In genomic region chr7:234712-235553, GRCh38 we compare ENCODE assay signal across 1 cellular context.
TF ChIP-seq lines count a peak whose summit lies in the region.

No MANE protein-coding gene starts in this region.

TF ChIP-seq in HepG2, 621 proteins besides CTCF, POLR2A, EP300 and RAD21 (continued from another document and continues in another):
- TF ChIP-seq, protein P1, sequence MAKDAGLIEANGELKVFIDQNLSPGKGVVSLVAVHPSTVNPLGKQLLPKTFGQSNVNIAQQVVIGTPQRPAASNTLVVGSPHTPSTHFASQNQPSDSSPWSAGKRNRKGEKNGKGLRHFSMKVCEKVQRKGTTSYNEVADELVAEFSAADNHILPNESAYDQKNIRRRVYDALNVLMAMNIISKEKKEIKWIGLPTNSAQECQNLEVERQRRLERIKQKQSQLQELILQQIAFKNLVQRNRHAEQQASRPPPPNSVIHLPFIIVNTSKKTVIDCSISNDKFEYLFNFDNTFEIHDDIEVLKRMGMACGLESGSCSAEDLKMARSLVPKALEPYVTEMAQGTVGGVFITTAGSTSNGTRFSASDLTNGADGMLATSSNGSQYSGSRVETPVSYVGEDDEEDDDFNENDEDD (CRISPR knock-in tag; IDR thresholded peaks at IDR 0.05; ENCODE audit: borderline replicate concordance), result peak; percentile 72; the same call in 1 of the 2 replicates
- no peak for TF ChIP-seq KLF13 (CRISPR knock-in tag; IDR thresholded peaks at IDR 0.05)
- TF ChIP-seq, protein P2, sequence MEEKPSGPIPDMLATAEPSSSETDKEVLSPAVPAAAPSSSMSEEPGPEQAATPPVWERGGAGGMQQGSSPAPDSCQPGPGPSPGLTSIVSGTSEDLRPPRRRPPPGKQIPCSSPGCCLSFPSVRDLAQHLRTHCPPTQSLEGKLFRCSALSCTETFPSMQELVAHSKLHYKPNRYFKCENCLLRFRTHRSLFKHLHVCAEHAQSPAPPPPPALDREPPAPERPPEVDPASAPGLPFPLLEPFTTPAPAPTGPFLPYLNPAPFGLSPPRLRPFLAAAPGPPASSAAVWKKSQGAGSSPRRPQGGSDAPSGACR (CRISPR knock-in tag; IDR thresholded peaks at IDR 0.05), result peak; percentile 26; the same call in 1 of the 2 replicates
- 0 out of 2 replicates have a peak, but pooled peaks have one; percentile 34 for TF ChIP-seq HOMEZ (CRISPR knock-in tag; IDR thresholded peaks at IDR 0.05; ENCODE audit: low read depth)
- 0 out of 2 replicates have a peak, but pooled peaks have one; percentile 41 for TF ChIP-seq ZNF264 (CRISPR knock-in tag; IDR thresholded peaks at IDR 0.05)
- peak; percentile 72; the same call in 1 of the 2 replicates for TF ChIP-seq PHF21A (CRISPR knock-in tag; IDR thresholded peaks at IDR 0.05)
- TF ChIP-seq, protein P3, sequence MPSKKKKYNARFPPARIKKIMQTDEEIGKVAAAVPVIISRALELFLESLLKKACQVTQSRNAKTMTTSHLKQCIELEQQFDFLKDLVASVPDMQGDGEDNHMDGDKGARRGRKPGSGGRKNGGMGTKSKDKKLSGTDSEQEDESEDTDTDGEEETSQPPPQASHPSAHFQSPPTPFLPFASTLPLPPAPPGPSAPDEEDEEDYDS (CRISPR knock-in tag; IDR thresholded peaks at IDR 0.05), result no peak
- TF ChIP-seq ATF7 (IDR thresholded peaks at IDR 0.05), result no peak
- TF ChIP-seq ATF7 (CRISPR knock-in tag; IDR thresholded peaks at IDR 0.05), result no peak
- TF ChIP-seq FOXO4 (CRISPR knock-in tag; conservative IDR thresholded peaks at IDR 0.05), result no peak
- TF ChIP-seq ZBTB1 (CRISPR knock-in tag; IDR thresholded peaks at IDR 0.05; ENCODE audit: borderline replicate concordance), result no peak
- no peak for TF ChIP-seq ZSCAN20 (CRISPR knock-in tag; IDR thresholded peaks at IDR 0.05; ENCODE audit: borderline replicate concordance)
- no peak for TF ChIP-seq ESRRA (CRISPR knock-in tag; IDR thresholded peaks at IDR 0.05; ENCODE audit: low read depth)
- peak; percentile 93 for TF ChIP-seq MXD4 (CRISPR knock-in tag; IDR thresholded peaks at IDR 0.05)
- no peak for TF ChIP-seq NFE2 (CRISPR knock-in tag; IDR thresholded peaks at IDR 0.05)
- 0 out of 2 replicates have a peak, but pooled peaks have one; percentile 10 for TF ChIP-seq ELF1 (CRISPR knock-in tag; IDR thresholded peaks at IDR 0.05)
- TF ChIP-seq, protein P4, sequence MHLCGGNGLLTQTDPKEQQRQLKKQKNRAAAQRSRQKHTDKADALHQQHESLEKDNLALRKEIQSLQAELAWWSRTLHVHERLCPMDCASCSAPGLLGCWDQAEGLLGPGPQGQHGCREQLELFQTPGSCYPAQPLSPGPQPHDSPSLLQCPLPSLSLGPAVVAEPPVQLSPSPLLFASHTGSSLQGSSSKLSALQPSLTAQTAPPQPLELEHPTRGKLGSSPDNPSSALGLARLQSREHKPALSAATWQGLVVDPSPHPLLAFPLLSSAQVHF (CRISPR knock-in tag; IDR thresholded peaks at IDR 0.05), result peak; percentile 35; the same call in 1 of the 2 replicates
- TF ChIP-seq ZNF451 (CRISPR knock-in tag; IDR thresholded peaks at IDR 0.05), result no peak
- TF ChIP-seq, protein P5, sequence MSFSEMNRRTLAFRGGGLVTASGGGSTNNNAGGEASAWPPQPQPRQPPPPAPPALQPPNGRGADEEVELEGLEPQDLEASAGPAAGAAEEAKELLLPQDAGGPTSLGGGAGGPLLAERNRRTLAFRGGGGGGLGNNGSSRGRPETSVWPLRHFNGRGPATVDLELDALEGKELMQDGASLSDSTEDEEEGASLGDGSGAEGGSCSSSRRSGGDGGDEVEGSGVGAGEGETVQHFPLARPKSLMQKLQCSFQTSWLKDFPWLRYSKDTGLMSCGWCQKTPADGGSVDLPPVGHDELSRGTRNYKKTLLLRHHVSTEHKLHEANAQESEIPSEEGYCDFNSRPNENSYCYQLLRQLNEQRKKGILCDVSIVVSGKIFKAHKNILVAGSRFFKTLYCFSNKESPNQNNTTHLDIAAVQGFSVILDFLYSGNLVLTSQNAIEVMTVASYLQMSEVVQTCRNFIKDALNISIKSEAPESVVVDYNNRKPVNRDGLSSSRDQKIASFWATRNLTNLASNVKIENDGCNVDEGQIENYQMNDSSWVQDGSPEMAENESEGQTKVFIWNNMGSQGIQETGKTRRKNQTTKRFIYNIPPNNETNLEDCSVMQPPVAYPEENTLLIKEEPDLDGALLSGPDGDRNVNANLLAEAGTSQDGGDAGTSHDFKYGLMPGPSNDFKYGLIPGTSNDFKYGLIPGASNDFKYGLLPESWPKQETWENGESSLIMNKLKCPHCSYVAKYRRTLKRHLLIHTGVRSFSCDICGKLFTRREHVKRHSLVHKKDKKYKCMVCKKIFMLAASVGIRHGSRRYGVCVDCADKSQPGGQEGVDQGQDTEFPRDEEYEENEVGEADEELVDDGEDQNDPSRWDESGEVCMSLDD (CRISPR knock-in tag; IDR thresholded peaks at IDR 0.05; ENCODE audit: borderline replicate concordance), result no peak
- 0 out of 2 replicates have a peak, but pooled peaks have one; percentile 52 for TF ChIP-seq CENPT (CRISPR knock-in tag; IDR thresholded peaks at IDR 0.05; ENCODE audit: low read depth)
- TF ChIP-seq ZNF549 (CRISPR knock-in tag; IDR thresholded peaks at IDR 0.05), result no peak
- peak; percentile 75; the same call in 1 of the 2 replicates for TF ChIP-seq RXRB (CRISPR knock-in tag; IDR thresholded peaks at IDR 0.05; ENCODE audit: borderline replicate concordance)
- TF ChIP-seq U2AF1 (optimal IDR thresholded peaks at IDR 0.05; ENCODE audit: low read depth, low read length), result no peak
- TF ChIP-seq ZMYM4 (CRISPR knock-in tag; IDR thresholded peaks at IDR 0.05), result no peak
- no peak for TF ChIP-seq PAWR (CRISPR knock-in tag; IDR thresholded peaks at IDR 0.05; ENCODE audit: borderline replicate concordance)
- 0 out of 2 replicates have a peak, but pooled peaks have one; percentile 20 for TF ChIP-seq HNF4A (CRISPR knock-in tag; IDR thresholded peaks at IDR 0.05)
- TF ChIP-seq PHB2 (IDR thresholded peaks at IDR 0.05; ENCODE audit: partially characterized antibody), result no peak
- no peak for TF ChIP-seq CHCHD3 (CRISPR knock-in tag; IDR thresholded peaks at IDR 0.05)
- no peak for TF ChIP-seq DZIP1 (CRISPR knock-in tag; IDR thresholded peaks at IDR 0.05)
- no peak for TF ChIP-seq ZHX1 (CRISPR knock-in tag; IDR thresholded peaks at IDR 0.05; ENCODE audit: low read depth)
- TF ChIP-seq KAT7 (CRISPR knock-in tag; IDR thresholded peaks at IDR 0.05; ENCODE audit: borderline replicate concordance), result no peak
- peak; percentile 28; the same call in 1 of the 2 replicates for TF ChIP-seq ZSCAN31 (CRISPR knock-in tag; IDR thresholded peaks at IDR 0.05; ENCODE audit: low read depth)
- TF ChIP-seq, protein P6, sequence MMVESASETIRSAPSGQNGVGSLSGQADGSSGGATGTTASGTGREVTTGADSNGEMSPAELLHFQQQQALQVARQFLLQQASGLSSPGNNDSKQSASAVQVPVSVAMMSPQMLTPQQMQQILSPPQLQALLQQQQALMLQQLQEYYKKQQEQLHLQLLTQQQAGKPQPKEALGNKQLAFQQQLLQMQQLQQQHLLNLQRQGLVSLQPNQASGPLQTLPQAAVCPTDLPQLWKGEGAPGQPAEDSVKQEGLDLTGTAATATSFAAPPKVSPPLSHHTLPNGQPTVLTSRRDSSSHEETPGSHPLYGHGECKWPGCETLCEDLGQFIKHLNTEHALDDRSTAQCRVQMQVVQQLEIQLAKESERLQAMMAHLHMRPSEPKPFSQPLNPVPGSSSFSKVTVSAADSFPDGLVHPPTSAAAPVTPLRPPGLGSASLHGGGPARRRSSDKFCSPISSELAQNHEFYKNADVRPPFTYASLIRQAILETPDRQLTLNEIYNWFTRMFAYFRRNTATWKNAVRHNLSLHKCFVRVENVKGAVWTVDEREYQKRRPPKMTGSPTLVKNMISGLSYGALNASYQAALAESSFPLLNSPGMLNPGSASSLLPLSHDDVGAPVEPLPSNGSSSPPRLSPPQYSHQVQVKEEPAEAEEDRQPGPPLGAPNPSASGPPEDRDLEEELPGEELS (CRISPR knock-in tag; IDR thresholded peaks at IDR 0.05), result peak; percentile 99
- peak; percentile 80 for TF ChIP-seq FOXK1 (CRISPR knock-in tag; IDR thresholded peaks at IDR 0.05; ENCODE audit: borderline replicate concordance, low read depth)
- no peak for TF ChIP-seq EED (CRISPR knock-in tag; IDR thresholded peaks at IDR 0.05)
- no peak for TF ChIP-seq SP140L (CRISPR knock-in tag; IDR thresholded peaks at IDR 0.05; ENCODE audit: borderline replicate concordance)
- TF ChIP-seq ZNF251 (CRISPR knock-in tag; IDR thresholded peaks at IDR 0.05), result no peak
- TF ChIP-seq NFKB2 (CRISPR knock-in tag; IDR thresholded peaks at IDR 0.05; ENCODE audit: borderline replicate concordance), result no peak
- TF ChIP-seq FOXK2 (IDR thresholded peaks at IDR 0.05), result no peak
- peak; percentile 75 for TF ChIP-seq BHLHE40 (IDR thresholded peaks at IDR 0.05; ENCODE audit: low read length)
- TF ChIP-seq, protein P7, sequence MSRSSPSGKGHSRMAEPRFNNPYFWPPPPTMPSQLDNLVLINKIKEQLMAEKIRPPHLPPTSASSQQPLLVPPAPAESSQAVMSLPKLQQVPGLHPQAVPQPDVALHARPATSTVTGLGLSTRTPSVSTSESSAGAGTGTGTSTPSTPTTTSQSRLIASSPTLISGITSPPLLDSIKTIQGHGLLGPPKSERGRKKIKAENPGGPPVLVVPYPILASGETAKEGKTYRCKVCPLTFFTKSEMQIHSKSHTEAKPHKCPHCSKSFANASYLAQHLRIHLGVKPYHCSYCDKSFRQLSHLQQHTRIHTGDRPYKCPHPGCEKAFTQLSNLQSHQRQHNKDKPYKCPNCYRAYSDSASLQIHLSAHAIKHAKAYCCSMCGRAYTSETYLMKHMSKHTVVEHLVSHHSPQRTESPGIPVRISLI (CRISPR knock-in tag; IDR thresholded peaks at IDR 0.05; ENCODE audit: borderline replicate concordance), result no peak
- TF ChIP-seq, protein P8, sequence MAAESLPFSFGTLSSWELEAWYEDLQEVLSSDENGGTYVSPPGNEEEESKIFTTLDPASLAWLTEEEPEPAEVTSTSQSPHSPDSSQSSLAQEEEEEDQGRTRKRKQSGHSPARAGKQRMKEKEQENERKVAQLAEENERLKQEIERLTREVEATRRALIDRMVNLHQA (CRISPR knock-in tag; IDR thresholded peaks at IDR 0.05), result no peak
- no peak; the same call in 1 of the 2 replicates for TF ChIP-seq ZNF790 (CRISPR knock-in tag; IDR thresholded peaks at IDR 0.05; ENCODE audit: borderline replicate concordance)
- no peak for TF ChIP-seq FLYWCH1 (CRISPR knock-in tag; IDR thresholded peaks at IDR 0.05)
